ENCODE assay signal across 16 cellular contexts in genomic region chr16:3934491-3935185, GRCh38. TPM values are rescaled to one million over a fixed set of nuclear protein-coding genes. Genes with fewer than 3 reads are reported as not detected.
DNase-seq lines count a peak whose midpoint lies in the region; ATAC-seq and TF ChIP-seq lines count a peak whose summit lies in the region.
"Had no signal": no experiment of that assay in that cellular context is flagged by ENCODE, and none has a peak within 500 bp of the region (broad histone marks: within the 10 kb centered on the region; RNA-seq: fewer than 3 reads in every experiment).

No MANE protein-coding gene starts in this region.

- H3K4me3 ChIP-seq in LNCaP clone FGC (ENCODE audit: low read depth, low read length) = no peak overlapping the region

- peaks cover 11% of the 10 kb centered on the region for H3K4me1 Mint-ChIP-seq in chondrocyte (ENCODE audit: low read depth)
- peaks cover 5% of the 10 kb centered on the region for H3K4me1 Mint-ChIP-seq in progenitor cell of endocrine pancreas (ENCODE audit: low read depth)

- no peak overlapping the region for H3K27ac Mint-ChIP-seq in chondrocyte (ENCODE audit: unreplicated experiment)
- peak overlapping the region; percentile 47 for H3K27ac Mint-ChIP-seq in progenitor cell of endocrine pancreas
- H3K27ac Mint-ChIP-seq in activated naive CD4-positive, alpha-beta T cell treated with anti-CD3 and anti-CD28 coated beads, Interleukin-2, amount 50 U/mL, for 72 hours = no peak overlapping the region
- H3K27ac Mint-ChIP-seq: CD14-positive monocyte had no signal

- H3K4me3 Mint-ChIP-seq in chondrocyte (ENCODE audit: unreplicated experiment) = no peak overlapping the region
- H3K4me3 Mint-ChIP-seq in progenitor cell of endocrine pancreas (ENCODE audit: low read depth) = no peak overlapping the region
- H3K4me3 Mint-ChIP-seq: CD14-positive monocyte had no signal

- peak; percentile 14 for DNase-seq in COLO668 (lab: John Stamatoyannopoulos, UW; ENCODE audit: unreplicated experiment)
- peak; percentile 40 for DNase-seq in LNCaP clone FGC (ENCODE audit: low read depth)
- DNase-seq in chondrocyte (ENCODE audit: low spot score) = peak; percentile 24
- DNase-seq in progenitor cell of endocrine pancreas (ENCODE audit: low spot score, unreplicated experiment) = no peak
- DNase-seq in stimulated activated CD4-positive, alpha-beta T cell treated with anti-CD3 and anti-CD28 coated beads, Interleukin-12 subunit alpha, Interleukin-12 subunit beta, amount 100 ng/mL, for 4 hours = no peak
- no peak for DNase-seq in activated naive CD4-positive, alpha-beta T cell treated with anti-CD3 and anti-CD28 coated beads, Interleukin-2, amount 50 U/mL, for 72 hours (ENCODE audit: low spot score in 2 of 2)
- DNase-seq: AML-193, COR-L47, HCEC 1CT, NCI-H1417 treated with DMSO at 0.1 percent for 48 hours, NCI-H2029 treated with DMSO at 0.1 percent for 48 hours, NCI-H524 treated with DMSO at 0.1 percent for 48 hours, SHP77 treated with DMSO at 0.1 percent for 48 hours had no signal

- no peak for ATAC-seq in GM18498 (IDR thresholded peaks at IDR 0.05; ENCODE audit: unreplicated experiment)
- no peak for ATAC-seq in GM21390 (IDR thresholded peaks at IDR 0.05; ENCODE audit: unreplicated experiment)
- no peak for ATAC-seq in activated naive CD4-positive, alpha-beta T cell treated with anti-CD3 and anti-CD28 coated beads, Interleukin-2, amount 50 U/mL, for 72 hours

- H3K36me3 Mint-ChIP-seq in chondrocyte (ENCODE audit: low read depth) = peaks cover 3% of the 10 kb centered on the region
- no peaks in the 10 kb centered on the region for H3K36me3 Mint-ChIP-seq in progenitor cell of endocrine pancreas (ENCODE audit: insufficient read depth)
- H3K36me3 Mint-ChIP-seq in activated naive CD4-positive, alpha-beta T cell treated with anti-CD3 and anti-CD28 coated beads, Interleukin-2, amount 50 U/mL, for 72 hours = no peaks in the 10 kb centered on the region
- H3K36me3 Mint-ChIP-seq: CD14-positive monocyte had no signal

- TF ChIP-seq CTCF in LNCaP clone FGC (IDR thresholded peaks at IDR 0.05; ENCODE audit: control insufficient read depth, extremely low read depth, insufficient read depth) = no peak
- TF ChIP-seq CTCF in chondrocyte (IDR thresholded peaks at IDR 0.05) = no peak
- no peak for TF ChIP-seq CTCF in progenitor cell of endocrine pancreas (IDR thresholded peaks at IDR 0.05; ENCODE audit: unreplicated experiment)

- H3K9me3 Mint-ChIP-seq in chondrocyte (ENCODE audit: low read depth) (no peaks in the 10 kb centered on the region), progenitor cell of endocrine pancreas (ENCODE audit: low read depth) (no peaks in the 10 kb centered on the region)
- no peaks in the 10 kb centered on the region for H3K9me3 Mint-ChIP-seq in activated naive CD4-positive, alpha-beta T cell treated with anti-CD3 and anti-CD28 coated beads, Interleukin-2, amount 50 U/mL, for 72 hours

- H3K27me3 Mint-ChIP-seq in chondrocyte (ENCODE audit: low read depth) = no peaks in the 10 kb centered on the region
- H3K27me3 Mint-ChIP-seq in progenitor cell of endocrine pancreas = peaks cover 3% of the 10 kb centered on the region

RNA-seq across cellular contexts. Expression of gene CREBBP, which starts 54.1 kb away (rescaled TPM):
- total RNA-seq in chondrocyte (59.2 to 64.0 TPM (median 60.7 TPM) in 3 replicates), progenitor cell of endocrine pancreas (144 and 146 TPM in 2 replicates)
- total RNA-seq in activated naive CD4-positive, alpha-beta T cell treated with anti-CD3 and anti-CD28 coated beads, Interleukin-2, amount 50 U/mL, for 72 hours = 10 to 100 TPM; 39.9 to 50.0 TPM

Comparison
In these comparisons a context has a peak if more than half of its experiments do, and no peak if none do; other contexts are left out.
1. DNase-seq: peak in COLO668 (single experiment), LNCaP clone FGC (single experiment) and chondrocyte (single experiment); none in progenitor cell of endocrine pancreas (single experiment), stimulated activated CD4-positive, alpha-beta T cell treated with anti-CD3 and anti-CD28 coated beads, Interleukin-12 subunit alpha, Interleukin-12 subunit beta, amount 100 ng/mL, for 4 hours (single experiment) and activated naive CD4-positive, alpha-beta T cell treated with anti-CD3 and anti-CD28 coated beads, Interleukin-2, amount 50 U/mL, for 72 hours (0 of 2).